17 cellular contexts compared by ENCODE assay signal in genomic region chr5:142404046-142404477, GRCh38.
DNase-seq lines count a peak whose midpoint lies in the region; ATAC-seq and TF ChIP-seq lines count a peak whose summit lies in the region.
"Had no signal": no experiment of that assay in that cellular context is flagged by ENCODE, and none has a peak within 500 bp of the region (broad histone marks: within the 10 kb centered on the region; RNA-seq: fewer than 3 reads in every experiment).

No MANE protein-coding gene starts in this region.

- H3K9me2 ChIP-seq in PC-9 (ENCODE audit: insufficient read depth), result no peaks in the 10 kb centered on the region

- H3K4me1 Mint-ChIP-seq in chondrocyte (ENCODE audit: low read depth), result peaks cover 11% of the 10 kb centered on the region
- no peaks in the 10 kb centered on the region for H3K4me1 Mint-ChIP-seq in CD4-positive, alpha-beta T cell (ENCODE audit: low read depth)
- H3K4me1 Mint-ChIP-seq: stimulated activated naive CD8-positive, alpha-beta T cell treated with anti-CD3 and anti-CD28 coated beads, Interleukin-15, amount 100 ng/mL, for 72 hours had no signal

- H3K9me3 ChIP-seq in PC-9 (ENCODE audit: insufficient read depth, low read depth), result no peaks in the 10 kb centered on the region
- no peaks in the 10 kb centered on the region for H3K9me3 ChIP-seq in stomach
- H3K9me3 ChIP-seq in CD4-positive, alpha-beta T cell (ENCODE audit: control insufficient read depth, low read length), result no peaks in the 10 kb centered on the region
- H3K9me3 ChIP-seq: mucosa of descending colon, SJSA1 had no signal

- H3K27ac Mint-ChIP-seq in chondrocyte (ENCODE audit: unreplicated experiment), result peak overlapping the region; percentile 67
- H3K27ac Mint-ChIP-seq in CD4-positive, alpha-beta T cell, result no peak overlapping the region
- H3K27ac Mint-ChIP-seq: activated naive CD8-positive, alpha-beta T cell treated with anti-CD3 and anti-CD28 coated beads, Interleukin-2, amount 50 U/mL, for 24 hours; effector memory CD8-positive, alpha-beta T cell had no signal

- no peak for ATAC-seq in CD4-positive, alpha-beta T cell (ENCODE audit: poor library complexity)
- no peak for ATAC-seq in HG03432 (IDR thresholded peaks at IDR 0.05; ENCODE audit: unreplicated experiment)
- no peak for ATAC-seq in HG03378 (IDR thresholded peaks at IDR 0.05; ENCODE audit: unreplicated experiment)
- ATAC-seq: activated naive CD8-positive, alpha-beta T cell treated with anti-CD3 and anti-CD28 coated beads, Interleukin-2, amount 50 U/mL, for 24 hours; effector memory CD8-positive, alpha-beta T cell; stimulated activated naive CD8-positive, alpha-beta T cell treated with anti-CD3 and anti-CD28 coated beads, Interleukin-15, amount 100 ng/mL, for 72 hours had no signal

- peaks cover 4% of the 10 kb centered on the region for H3K27me3 Mint-ChIP-seq in chondrocyte (ENCODE audit: low read depth)
- H3K27me3 Mint-ChIP-seq in CD4-positive, alpha-beta T cell, result no peaks in the 10 kb centered on the region
- H3K27me3 Mint-ChIP-seq: activated naive CD8-positive, alpha-beta T cell treated with anti-CD3 and anti-CD28 coated beads, Interleukin-2, amount 50 U/mL, for 24 hours had no signal

- no peak for TF ChIP-seq POLR2A in stomach (IDR thresholded peaks at IDR 0.05)

- no peaks in the 10 kb centered on the region; the same call in 1 of the 2 replicates for H3K36me3 ChIP-seq in PC-9 (ENCODE audit: low read depth)
- no peaks in the 10 kb centered on the region for H3K36me3 ChIP-seq in stomach
- H3K36me3 ChIP-seq: SJSA1 had no signal

- no peaks in the 10 kb centered on the region for H3K9me3 Mint-ChIP-seq in chondrocyte (ENCODE audit: low read depth)
- H3K9me3 Mint-ChIP-seq in CD4-positive, alpha-beta T cell, result no peaks in the 10 kb centered on the region
- H3K9me3 Mint-ChIP-seq: activated naive CD8-positive, alpha-beta T cell treated with anti-CD3 and anti-CD28 coated beads, Interleukin-2, amount 50 U/mL, for 24 hours; CD8-positive, alpha-beta memory T cell; effector memory CD8-positive, alpha-beta T cell; stimulated activated naive CD8-positive, alpha-beta T cell treated with anti-CD3 and anti-CD28 coated beads, Interleukin-15, amount 100 ng/mL, for 72 hours had no signal

- no peak for TF ChIP-seq EP300 in stomach (IDR thresholded peaks at IDR 0.05)

- peaks cover 28% of the 10 kb centered on the region for H3K79me2 ChIP-seq in PC-9 (ENCODE audit: low read depth)

- peak overlapping the region; percentile 27 for H3K4me3 Mint-ChIP-seq in chondrocyte (ENCODE audit: unreplicated experiment)
- no peak overlapping the region for H3K4me3 Mint-ChIP-seq in CD4-positive, alpha-beta T cell
- H3K4me3 Mint-ChIP-seq: activated naive CD8-positive, alpha-beta T cell treated with anti-CD3 and anti-CD28 coated beads, Interleukin-2, amount 50 U/mL, for 24 hours; CD8-positive, alpha-beta memory T cell; effector memory CD8-positive, alpha-beta T cell; stimulated activated naive CD8-positive, alpha-beta T cell treated with anti-CD3 and anti-CD28 coated beads, Interleukin-15, amount 100 ng/mL, for 72 hours had no signal

- POLR2A ChIA-PET in PC-9 (lab: Charles Lee; ENCODE audit: unreplicated experiment), result no interaction called here
- POLR2A ChIA-PET in CD4-positive, alpha-beta T cell (lab: Charles Lee), result no interaction called here

- peaks cover 2% of the 10 kb centered on the region for H3K36me3 Mint-ChIP-seq in chondrocyte (ENCODE audit: low read depth)
- H3K36me3 Mint-ChIP-seq in CD4-positive, alpha-beta T cell (ENCODE audit: low read depth), result no peaks in the 10 kb centered on the region
- H3K36me3 Mint-ChIP-seq: CD8-positive, alpha-beta memory T cell had no signal

- H2AFZ ChIP-seq in PC-9, result peak overlapping the region; percentile 41

- TF ChIP-seq CTCF in PC-9 (conservative IDR thresholded peaks at IDR 0.05) (no peak), chondrocyte (IDR thresholded peaks at IDR 0.05) (no peak), stomach (IDR thresholded peaks at IDR 0.05) (no peak)
- TF ChIP-seq CTCF in CD4-positive, alpha-beta T cell (IDR thresholded peaks at IDR 0.05), result no peak

- H3K27me3 ChIP-seq in PC-9 (ENCODE audit: insufficient read depth, low read depth) (no peaks in the 10 kb centered on the region), stomach (no peaks in the 10 kb centered on the region)
- no peaks in the 10 kb centered on the region for H3K27me3 ChIP-seq in CD4-positive, alpha-beta T cell (ENCODE audit: control insufficient read depth, insufficient read depth, low read length)
- H3K27me3 ChIP-seq: SJSA1 had no signal

- no peak for DNase-seq in PC-9
- DNase-seq in chondrocyte (ENCODE audit: low spot score), result no peak
- DNase-seq in left kidney (ENCODE audit: low read depth, low spot score), result peak; percentile 49
- DNase-seq in stomach, result no peak
- no peak for DNase-seq in CD4-positive, alpha-beta T cell
- DNase-seq in RPMI8226, result no peak
- DNase-seq: activated naive CD8-positive, alpha-beta T cell treated with anti-CD3 and anti-CD28 coated beads, Interleukin-2, amount 50 U/mL, for 24 hours; CD8-positive, alpha-beta memory T cell; effector memory CD8-positive, alpha-beta T cell; GF-D8; mucosa of descending colon; NCI-H1436 treated with DMSO at 0.1 percent for 48 hours; retina; stimulated activated naive CD8-positive, alpha-beta T cell treated with anti-CD3 and anti-CD28 coated beads, Interleukin-15, amount 100 ng/mL, for 72 hours had no signal

- peaks cover 34% of the 10 kb centered on the region for H3F3A ChIP-seq in PC-9 (ENCODE audit: insufficient read depth, low read depth)

- TSS peak; percentile 67 for BruUV-seq in PC-9 (replicated peaks; lab: Mats Ljungman, UMichigan)

- peak overlapping the region; percentile 82 for H3K4me2 ChIP-seq in PC-9

- H3K4me3 ChIP-seq in PC-9, result peak overlapping the region; percentile 55
- no peak overlapping the region for H3K4me3 ChIP-seq in stomach
- H3K4me3 ChIP-seq: mucosa of descending colon, SJSA1 had no signal

- 60 to 73% (median 66%) methylated on average over 14 of the region's 14 CpGs for WGBS in stomach, 5 donors

- CTCF ChIA-PET in PC-9 (lab: Charles Lee), result interaction anchor here (0.7 kb wide), 1 partner anchor 77 kb away, joined by 3 read pairs; no protein-coding TSS in a partner anchor
- CTCF ChIA-PET in CD4-positive, alpha-beta T cell (lab: Charles Lee), result no interaction called here

- H4K20me1 ChIP-seq in PC-9 (ENCODE audit: insufficient read depth), result no peaks in the 10 kb centered on the region

- H3K4me1 ChIP-seq in PC-9 (replicated peaks; ENCODE audit: insufficient read depth) (peaks cover 57% of the 10 kb centered on the region), stomach (peaks cover 0 to 15% (median 4%) of the 10 kb centered on the region in 4 donors)
- H3K4me1 ChIP-seq: SJSA1 had no signal

- intact Hi-C loops in PC-9 (cut with micrococcal nuclease; ENCODE audit: unreplicated experiment), result loop anchor here (5.0 kb wide), 2 partner anchors 77 to 247 kb away; partner anchors contain the start of gene SPRY4
- intact Hi-C loops in stomach (cut with DNase I; ENCODE audit: low total_unique reads), result no loop called here
- intact Hi-C loops in CD4-positive, alpha-beta T cell (cut with DNase I, micrococcal nuclease), result no loop called here

- H3K27ac ChIP-seq in PC-9 (peak overlapping the region; percentile 87), stomach (peak overlapping the region in 3 of 5 donors; percentile 20 to 74 (median 69))
- H3K27ac ChIP-seq in CD4-positive, alpha-beta T cell (ENCODE audit: low read depth, low read length), result no peak overlapping the region
- H3K27ac ChIP-seq: SJSA1 had no signal
